In genomic region chr7:51064688-51065087, GRCh38 we compare ENCODE assay signal across 4 cellular contexts.
"Had no signal": no experiment of that assay in that cellular context is flagged by ENCODE, and none has a peak within 500 bp of the region (broad histone marks: within the 10 kb centered on the region; RNA-seq: fewer than 3 reads in every experiment).

No MANE protein-coding gene starts in this region.

- DNase-seq: H9, HCEC 1CT had no signal

- ATAC-seq: GM23338, HepG2 had no signal

- H3K4me3 ChIP-seq: GM23338 had no signal
